18 cellular contexts compared by ENCODE assay signal in genomic region chr22:49260681-49261580, GRCh38.
A peak's percentile ranks its signal among the peaks of the same experiment; 100 is the strongest.
DNase-seq lines count a peak whose midpoint lies in the region; ATAC-seq and TF ChIP-seq lines count a peak whose summit lies in the region.
"Had no signal": no experiment of that assay in that cellular context is flagged by ENCODE, and none has a peak within 500 bp of the region (broad histone marks: within the 10 kb centered on the region; RNA-seq: fewer than 3 reads in every experiment).

No MANE protein-coding gene starts in this region.

- no peak overlapping the region for H3K27ac Mint-ChIP-seq in H9
- H3K27ac Mint-ChIP-seq in stimulated activated naive B cell treated with anti-CD40 and anti-IgM and Interleukin-4, amounts not matched to agents 10 μg/mL and 1 μg/mL and 100 μg/mL, for 72 hours, result no peak overlapping the region

- no peak overlapping the region for H3T11ph ChIP-seq in H9 (ENCODE audit: low read length)

- H3K9me3 Mint-ChIP-seq in H9, result peaks cover 2 to 7% of the 10 kb centered on the region in 2 experiments; a peak in 4 of 5 replicates
- peaks cover 3 to 4% of the 10 kb centered on the region in 2 donors for H3K9me3 Mint-ChIP-seq in stimulated activated naive B cell treated with anti-CD40 and anti-IgM and Interleukin-4, amounts not matched to agents 10 μg/mL and 1 μg/mL and 100 μg/mL, for 72 hours

- H3K27ac ChIP-seq in H9 (ENCODE audit: insufficient read length, low read depth, low read length) (no peak overlapping the region), Peyer's patch (no peak overlapping the region), tibial artery (no peak overlapping the region)
- H3K27ac ChIP-seq: KMS-11, SJSA1 had no signal

- H3K9ac ChIP-seq in H9 (ENCODE audit: extremely low read depth, insufficient read length, low read length), result no peak overlapping the region
- H3K9ac ChIP-seq: KMS-11 had no signal

- peaks cover 43% of the 10 kb centered on the region for H3K27me3 Mint-ChIP-seq in H9 (ENCODE audit: low read depth)
- peaks cover 15 to 17% of the 10 kb centered on the region in 2 donors for H3K27me3 Mint-ChIP-seq in stimulated activated naive B cell treated with anti-CD40 and anti-IgM and Interleukin-4, amounts not matched to agents 10 μg/mL and 1 μg/mL and 100 μg/mL, for 72 hours

- H2AFZ ChIP-seq in H9 (ENCODE audit: low read length), result no peak overlapping the region

- H3K36me3 Mint-ChIP-seq in H9 (ENCODE audit: insufficient read depth in 1 of 3, low read depth in 3 of 3), result peaks cover 0 to 4% (median 0%) of the 10 kb centered on the region in 3 experiments; a peak in 4 of 7 replicates
- no peaks in the 10 kb centered on the region for H3K36me3 Mint-ChIP-seq in stimulated activated naive B cell treated with anti-CD40 and anti-IgM and Interleukin-4, amounts not matched to agents 10 μg/mL and 1 μg/mL and 100 μg/mL, for 72 hours

- H3K23me2 ChIP-seq in H9 (ENCODE audit: insufficient read length, low read depth, low read length, poor library complexity, severe bottlenecking), result no peaks in the 10 kb centered on the region

- H3K4me3 ChIP-seq in Peyer's patch, result no peak overlapping the region
- no peak overlapping the region for H3K4me3 ChIP-seq in tibial artery
- H3K4me3 ChIP-seq: SJSA1 had no signal

- 0 out of 2 replicates have a peak, but pooled peaks cover 1% of the 10 kb centered on the region for H3K79me2 ChIP-seq in H9 (ENCODE audit: insufficient read depth, low read length)

- H2AK5ac ChIP-seq in H9 (ENCODE audit: insufficient read length, low read length), result no peak overlapping the region

- no peak overlapping the region for H3K18ac ChIP-seq in H9 (ENCODE audit: insufficient read length, low read depth, low read length)

- no peak overlapping the region for H2BK20ac ChIP-seq in H9 (ENCODE audit: low read depth, low read length, poor library complexity, severe bottlenecking)

- H3K4me1 Mint-ChIP-seq in H9, result peaks cover 12% of the 10 kb centered on the region in 2 experiments
- no peaks in the 10 kb centered on the region for H3K4me1 Mint-ChIP-seq in stimulated activated naive B cell treated with anti-CD40 and anti-IgM and Interleukin-4, amounts not matched to agents 10 μg/mL and 1 μg/mL and 100 μg/mL, for 72 hours

- H3K4me2 ChIP-seq in H9 (ENCODE audit: insufficient read depth, insufficient read length, low read length), result no peak overlapping the region
- H3K4me2 ChIP-seq: KMS-11 had no signal

- no peak overlapping the region for H4K5ac ChIP-seq in H9 (ENCODE audit: insufficient read length, low read depth, low read length)

- no peak for TF ChIP-seq POLR2A in Peyer's patch (IDR thresholded peaks at IDR 0.05)

- H3K14ac ChIP-seq in H9 (ENCODE audit: insufficient read depth, low read length), result 0 out of 2 replicates have a peak overlapping the region, but pooled peaks have one; percentile 68

- no peak for DNase-seq in H9
- DNase-seq in Peyer's patch, result peak in 2 of 3 donors; percentile 16 to 30
- peak; percentile 78 for DNase-seq in mesenteric fat pad (ENCODE audit: low spot score)
- DNase-seq in tibial artery, result peak; percentile 14 to 52
- no peak for DNase-seq in Kasumi-1 (lab: John Stamatoyannopoulos, UW)
- DNase-seq in stimulated activated naive B cell treated with anti-CD40 and anti-IgM and Interleukin-4, amounts not matched to agents 10 μg/mL and 1 μg/mL and 100 μg/mL, for 72 hours, result no peak
- DNase-seq: BE2C, DMS53, GDM1, NCI-H1105 treated with DMSO at 0.1 percent for 48 hours, NCI-H2029 treated with DMSO at 0.1 percent for 48 hours, NCI-H2171, NCI-H524 treated with DMSO at 0.1 percent for 48 hours, NCI-H82 had no signal

- no peaks in the 10 kb centered on the region for H4K20me1 ChIP-seq in H9 (ENCODE audit: control insufficient read depth, insufficient read depth, insufficient read length)

- no CpG with 5 or more reads among the region's 17 CpGs for WGBS in H9 (ENCODE audit: extremely low coverage, insufficient read length, low lambda C conversion rate)

- no peaks in the 10 kb centered on the region for H3K27me3 ChIP-seq in H9 (ENCODE audit: insufficient read depth, low read length)
- no peaks in the 10 kb centered on the region for H3K27me3 ChIP-seq in Peyer's patch
- no peaks in the 10 kb centered on the region for H3K27me3 ChIP-seq in tibial artery
- H3K27me3 ChIP-seq: BE2C, SJSA1 had no signal

- no peak for ATAC-seq in HG02981 (IDR thresholded peaks at IDR 0.05; ENCODE audit: unreplicated experiment)
- ATAC-seq in stimulated activated naive B cell treated with anti-CD40 and anti-IgM and Interleukin-4, amounts not matched to agents 10 μg/mL and 1 μg/mL and 100 μg/mL, for 72 hours (replicated peaks), result no peak
- ATAC-seq: Right ventricle myocardium inferior had no signal

- no peaks in the 10 kb centered on the region for H3K79me1 ChIP-seq in H9 (ENCODE audit: insufficient read depth, low read depth, low read length, poor library complexity, severe bottlenecking)

- H3K36me3 ChIP-seq in Peyer's patch (no peaks in the 10 kb centered on the region), tibial artery (no peaks in the 10 kb centered on the region)
- H3K36me3 ChIP-seq: BE2C, SJSA1 had no signal

- no peak overlapping the region for H2BK5ac ChIP-seq in H9 (ENCODE audit: insufficient read length, low read length)

- H4K8ac ChIP-seq in H9 (replicated peaks; ENCODE audit: insufficient read length, low read depth, low read length), result no peak overlapping the region

- H3K56ac ChIP-seq in H9 (ENCODE audit: insufficient read length, low read depth, low read length), result no peak overlapping the region

- no peak overlapping the region for H2BK120ac ChIP-seq in H9 (ENCODE audit: low read depth, low read length, poor library complexity, severe bottlenecking)

- intact Hi-C loops in tibial artery (cut with DNase I; ENCODE audit: low total_unique reads), result no loop called here

- no peak overlapping the region for H4K91ac ChIP-seq in H9 (ENCODE audit: insufficient read length, low read depth, low read length)

- no peak overlapping the region for H2BK12ac ChIP-seq in H9 (ENCODE audit: insufficient read length, low read depth, low read length)

- no peak overlapping the region for H2BK15ac ChIP-seq in H9 (ENCODE audit: low read depth, low read length)

- no peak overlapping the region for H3K4ac ChIP-seq in H9 (ENCODE audit: low read depth, low read length)

- no peaks in the 10 kb centered on the region for H3K4me1 ChIP-seq in H9 (ENCODE audit: insufficient read depth, low read length)
- H3K4me1 ChIP-seq in Peyer's patch, result no peaks in the 10 kb centered on the region
- no peaks in the 10 kb centered on the region for H3K4me1 ChIP-seq in tibial artery
- H3K4me1 ChIP-seq: BE2C, SJSA1 had no signal

- H3K4me3 Mint-ChIP-seq in H9, result no peak overlapping the region
- no peak overlapping the region for H3K4me3 Mint-ChIP-seq in stimulated activated naive B cell treated with anti-CD40 and anti-IgM and Interleukin-4, amounts not matched to agents 10 μg/mL and 1 μg/mL and 100 μg/mL, for 72 hours

- no peaks in the 10 kb centered on the region for H3K9me3 ChIP-seq in H9 (ENCODE audit: control insufficient read depth, low read depth, low read length)
- no peaks in the 10 kb centered on the region for H3K9me3 ChIP-seq in Peyer's patch
- no peaks in the 10 kb centered on the region for H3K9me3 ChIP-seq in tibial artery
- H3K9me3 ChIP-seq: BE2C had no signal

- no peak overlapping the region for H3K23ac ChIP-seq in H9 (ENCODE audit: insufficient read length, low read depth, low read length)

- TF ChIP-seq CTCF in H9 (conservative IDR thresholded peaks at IDR 0.05) (no peak), Peyer's patch (IDR thresholded peaks at IDR 0.05) (no peak), tibial artery (IDR thresholded peaks at IDR 0.05) (no peak)

Comparison
In these comparisons a context has a peak if more than half of its experiments do, and no peak if none do; other contexts are left out.
1. DNase-seq: peak in Peyer's patch (2 of 3), mesenteric fat pad (single experiment) and tibial artery (2 of 2); none in H9 (single experiment), Kasumi-1 (0 of 2) and stimulated activated naive B cell treated with anti-CD40 and anti-IgM and Interleukin-4, amounts not matched to agents 10 μg/mL and 1 μg/mL and 100 μg/mL, for 72 hours (single experiment).